ENCODE assay signal across 8 cellular contexts in genomic region chr3:148379763-148380162, GRCh38.
DNase-seq lines count a peak whose midpoint lies in the region; ATAC-seq and TF ChIP-seq lines count a peak whose summit lies in the region.

No MANE protein-coding gene starts in this region.

- intact Hi-C loops in colonic mucosa (cut with DNase I) = loop anchor here (5.0 kb wide), 3 partner anchors 253 to 563 kb away; no protein-coding TSS in a partner anchor
- intact Hi-C loops in CD4-positive, alpha-beta T cell (cut with DNase I, micrococcal nuclease) = no loop called here

- no peak overlapping the region for H3K4me3 Mint-ChIP-seq in CD4-positive, alpha-beta T cell

- H3K9me3 ChIP-seq in colonic mucosa = no peaks in the 10 kb centered on the region
- no peaks in the 10 kb centered on the region for H3K9me3 ChIP-seq in CD4-positive, alpha-beta T cell (ENCODE audit: control insufficient read depth, low read length)

- H3K4me1 Mint-ChIP-seq in CD4-positive, alpha-beta T cell (ENCODE audit: low read depth) = no peaks in the 10 kb centered on the region

- no peaks in the 10 kb centered on the region for H3K36me3 Mint-ChIP-seq in CD4-positive, alpha-beta T cell (ENCODE audit: low read depth)

- TF ChIP-seq CTCF in colonic mucosa (IDR thresholded peaks at IDR 0.05) = peak; percentile 36
- no peak for TF ChIP-seq CTCF in CD4-positive, alpha-beta T cell (IDR thresholded peaks at IDR 0.05)

- H3K27me3 ChIP-seq in colonic mucosa = no peaks in the 10 kb centered on the region
- no peaks in the 10 kb centered on the region for H3K27me3 ChIP-seq in CD4-positive, alpha-beta T cell (ENCODE audit: control insufficient read depth, insufficient read depth, low read length)

- no peaks in the 10 kb centered on the region for H3K4me1 ChIP-seq in colonic mucosa

- H3K27me3 Mint-ChIP-seq in CD4-positive, alpha-beta T cell = no peaks in the 10 kb centered on the region

- no peaks in the 10 kb centered on the region for H3K36me3 ChIP-seq in colonic mucosa

- H3K9ac ChIP-seq in colonic mucosa (ENCODE audit: low read depth in 2 of 2, low read length in 2 of 2) = no peak overlapping the region

- CTCF ChIA-PET in CD4-positive, alpha-beta T cell (lab: Charles Lee) = interaction anchor here (0.9 kb wide), 1 partner anchor 12 kb away, joined by 3 read pairs; no protein-coding TSS in a partner anchor

- H3K27ac Mint-ChIP-seq in CD4-positive, alpha-beta T cell = no peak overlapping the region

- ATAC-seq in GM18868 (IDR thresholded peaks at IDR 0.05; ENCODE audit: unreplicated experiment) = peak; percentile 96
- ATAC-seq in HG03060 (IDR thresholded peaks at IDR 0.05; ENCODE audit: low read depth, unreplicated experiment) = peak; percentile 77
- no peak for ATAC-seq in CD4-positive, alpha-beta T cell (ENCODE audit: poor library complexity)

- H3K27ac ChIP-seq in colonic mucosa = no peak overlapping the region
- H3K27ac ChIP-seq in CD4-positive, alpha-beta T cell (ENCODE audit: low read depth, low read length) = no peak overlapping the region

- DNase-seq in AML-193 (lab: John Stamatoyannopoulos, UW) = peak; percentile 82 to 86
- DNase-seq in NCI-H524 (lab: John Stamatoyannopoulos, UW) = peak; percentile 41 to 81
- DNase-seq in colonic mucosa = no peak
- DNase-seq in myocyte (ENCODE audit: low read depth) = peak; percentile 70
- no peak for DNase-seq in GDM1 (lab: John Stamatoyannopoulos, UW)
- no peak for DNase-seq in CD4-positive, alpha-beta T cell

- H3K4me3 ChIP-seq in colonic mucosa = no peak overlapping the region

- POLR2A ChIA-PET in CD4-positive, alpha-beta T cell (lab: Charles Lee) = no interaction called here

- no peaks in the 10 kb centered on the region for H3K9me3 Mint-ChIP-seq in CD4-positive, alpha-beta T cell

Comparison
In these comparisons a context has a peak if more than half of its experiments do, and no peak if none do; other contexts are left out.
1. DNase-seq: peak in AML-193 (2 of 2), NCI-H524 (2 of 2) and myocyte (single experiment); none in colonic mucosa (single experiment), GDM1 (single experiment) and CD4-positive, alpha-beta T cell (0 of 10).